Comparison of ENCODE assay signal across 23 cellular contexts in genomic region chr17:71948703-71949422, GRCh38.
"Had no signal": no experiment of that assay in that cellular context is flagged by ENCODE, and none has a peak within 500 bp of the region (broad histone marks: within the 10 kb centered on the region; RNA-seq: fewer than 3 reads in every experiment).

No MANE protein-coding gene starts in this region.

- H3K4me3 ChIP-seq: body of pancreas, cardiac muscle cell, colonic mucosa, heart left ventricle, lower lobe of right lung, mucosa of descending colon, ovary, spleen, suprapubic skin, tibial artery, upper lobe of right lung had no signal

- H3K4me1 ChIP-seq: body of pancreas, colonic mucosa, heart left ventricle, lower lobe of right lung, spleen, tibial artery, upper lobe of right lung had no signal

- H3K9me3 ChIP-seq: body of pancreas, colonic mucosa, heart left ventricle, lower lobe of right lung, ovary, suprapubic skin, tibial artery, upper lobe of right lung had no signal

- H3K36me3 ChIP-seq: cardiac muscle cell, colonic mucosa, heart left ventricle, lower lobe of right lung, ovary, spleen, suprapubic skin, tibial artery, upper lobe of right lung had no signal

- DNase-seq: activated B cell treated with CpG ODN at 0.5 μM for 24 hours; activated CD4-positive, alpha-beta T cell treated with anti-CD3 and anti-CD28 coated beads for 36 hours; activated CD8-positive, alpha-beta memory T cell treated with anti-CD3 and anti-CD28 coated beads, Interleukin-2, amount 10 ng/mL, durations not matched to agents 7 days and 5 days; activated CD8-positive, alpha-beta T cell treated with anti-CD3 and anti-CD28 coated beads, Interleukin-2, amount 10 ng/mL, durations not matched to agents 7 days and 5 days; activated naive CD8-positive, alpha-beta T cell treated with anti-CD3 and anti-CD28 coated beads, Interleukin-2, amount 50 U/mL, for 24 hours; activated T-cell treated with anti-CD3 and anti-CD28 coated beads, Interleukin-2, amount 50 U/mL, for 48 hours; anterior cingulate cortex; body of pancreas; cerebellar nuclear complex; colonic mucosa; effector CD8-positive, alpha-beta T cell; erythroblast; heart left ventricle; lower lobe of right lung; mucosa of descending colon; ovary; spleen; stimulated activated naive CD4-positive, alpha-beta T cell; T-helper 2 cell; tibial artery; upper lobe of right lung had no signal

- H3K27ac ChIP-seq: body of pancreas, cardiac muscle cell, colonic mucosa, heart left ventricle, lower lobe of right lung, ovary, spleen, suprapubic skin, tibial artery, upper lobe of right lung had no signal

- H3K27me3 ChIP-seq: body of pancreas, cardiac muscle cell, colonic mucosa, heart left ventricle, ovary, spleen, suprapubic skin, tibial artery, upper lobe of right lung had no signal

- ATAC-seq: activated CD4-positive, alpha-beta T cell treated with anti-CD3 and anti-CD28 coated beads for 36 hours; activated CD8-positive, alpha-beta memory T cell treated with anti-CD3 and anti-CD28 coated beads, Interleukin-2, amount 10 ng/mL, durations not matched to agents 7 days and 5 days; activated CD8-positive, alpha-beta T cell treated with anti-CD3 and anti-CD28 coated beads, Interleukin-2, amount 10 ng/mL, durations not matched to agents 7 days and 5 days; activated naive CD8-positive, alpha-beta T cell treated with anti-CD3 and anti-CD28 coated beads, Interleukin-2, amount 50 U/mL, for 24 hours; body of pancreas; heart left ventricle; lower lobe of right lung; mucosa of descending colon; upper lobe of right lung had no signal
